Comparison of ENCODE assay signal across 17 cellular contexts in genomic region chr1:83064589-83065242, GRCh38.
DNase-seq lines count a peak whose midpoint lies in the region; ATAC-seq lines count a peak whose summit lies in the region.
"Had no signal": no experiment of that assay in that cellular context is flagged by ENCODE, and none has a peak within 500 bp of the region (broad histone marks: within the 10 kb centered on the region; RNA-seq: fewer than 3 reads in every experiment).

No MANE protein-coding gene starts in this region.

- no peak overlapping the region for H3K9ac ChIP-seq in GM23248
- H3K9ac ChIP-seq: BLaER1 had no signal

- H3K9me2 ChIP-seq in GM23248 (ENCODE audit: insufficient read depth), result peaks cover 7% of the 10 kb centered on the region; the same call in 1 of the 2 replicates

- H3K4me1 ChIP-seq in GM23248 (ENCODE audit: insufficient read depth), result no peaks in the 10 kb centered on the region
- H3K4me1 ChIP-seq: BLaER1, testis had no signal

- H2AFZ ChIP-seq in GM23248, result peak overlapping the region; percentile 45

- H3K9me3 ChIP-seq in GM23248 (ENCODE audit: low read depth), result no peaks in the 10 kb centered on the region
- H3K9me3 ChIP-seq: BLaER1, testis had no signal

- no peak overlapping the region for H3K27ac ChIP-seq in GM23248
- H3K27ac ChIP-seq: BLaER1, testis, WERI-Rb-1 had no signal

- ATAC-seq in left colon, result no peak
- ATAC-seq: GM12878 had no signal

- no peaks in the 10 kb centered on the region; the same call in 1 of the 2 replicates for H3K27me3 ChIP-seq in GM23248 (replicated peaks; ENCODE audit: insufficient read depth)
- H3K27me3 ChIP-seq: BLaER1, testis had no signal

- 97 to 98% methylated on average over 4 of the region's 4 CpGs for WGBS in GM23248 (ENCODE audit: low coverage in 1 of 2, low lambda C conversion rate in 2 of 2, missing lambda C conversion rate in 2 of 2), 2 experiments

- intact Hi-C loops in posterior vena cava (cut with DNase I) (loop anchor here in 1 of 2 donors (5.0 kb wide), 1 partner anchor 788 kb away; no protein-coding TSS in a partner anchor), left colon (cut with DNase I, micrococcal nuclease) (no loop called here)

- H4K20me1 ChIP-seq in GM23248 (ENCODE audit: insufficient read depth), result no peaks in the 10 kb centered on the region
- H4K20me1 ChIP-seq: BLaER1 had no signal

- H3F3A ChIP-seq in GM23248 (ENCODE audit: insufficient read depth), result no peaks in the 10 kb centered on the region

- no peaks in the 10 kb centered on the region for H3K36me3 ChIP-seq in GM23248 (ENCODE audit: low read depth)
- H3K36me3 ChIP-seq: BLaER1, WERI-Rb-1 had no signal

- DNase-seq in ACHN (peak; percentile 21), GM23248 (no peak), SW480 (ENCODE audit: low spot score) (peak; percentile 13), glomerular visceral epithelial cell (ENCODE audit: extremely low spot score) (peak; percentile 5), posterior vena cava (ENCODE audit: low spot score) (no peak), left colon (no peak), NCI-H82 (lab: John Stamatoyannopoulos, UW) (no peak)
- DNase-seq in activated CD4-positive, alpha-beta T cell treated with anti-CD3 and anti-CD28 coated beads for 1 hour, result no peak
- DNase-seq: activated CD8-positive, alpha-beta memory T cell treated with anti-CD3 and anti-CD28 coated beads, Interleukin-2, amount 50 U/mL, for 48 hours; activated naive CD4-positive, alpha-beta T cell treated with anti-CD3 and anti-CD28 coated beads, Interleukin-2, amount 50 U/mL, for 16 hours; endodermal cell; islet precursor cell; stimulated activated CD4-positive, alpha-beta T cell treated with anti-CD3 and anti-CD28 coated beads, Interleukin-2, amount 100 ng/mL, for 24 hours; testis; WERI-Rb-1 had no signal

- H3K4me3 ChIP-seq in GM23248, result no peak overlapping the region; the same call in 1 of the 2 replicates
- H3K4me3 ChIP-seq: BLaER1, GM12878, testis had no signal

- H3K4me2 ChIP-seq in GM23248 (ENCODE audit: unreplicated experiment), result peak overlapping the region; percentile 21
- H3K4me2 ChIP-seq: BLaER1 had no signal

- H3K79me2 ChIP-seq in GM23248 (ENCODE audit: insufficient read depth), result no peaks in the 10 kb centered on the region

- in situ Hi-C loops in ACHN (cut with HindIII; ENCODE audit: low pct_ligation_motif_present, low pct_unique_long_range_greater_than_20kb, low sequenced_read_pairs), result no loop called here
- in situ Hi-C loops in GM23248 (cut with MboI), result no loop called here

Comparison
In these comparisons a context has a peak if more than half of its experiments do, and no peak if none do; other contexts are left out.
1. DNase-seq: peak in ACHN (single experiment), SW480 (single experiment) and glomerular visceral epithelial cell (single experiment); none in GM23248 (single experiment), posterior vena cava (single experiment), left colon (0 of 2), activated CD4-positive, alpha-beta T cell treated with anti-CD3 and anti-CD28 coated beads for 1 hour (single experiment) and NCI-H82 (single experiment).